3 cellular contexts compared by ENCODE assay signal in genomic region chr16:1458336-1458976, GRCh38.
TF ChIP-seq lines count a peak whose summit lies in the region.

No MANE protein-coding gene starts in this region.

TF ChIP-seq in GM12891, 5 proteins besides CTCF, POLR2A, EP300 and RAD21:
- no peak for TF ChIP-seq TAF1 (IDR thresholded peaks at IDR 0.05; ENCODE audit: low read depth, low read length)
- no peak for TF ChIP-seq POLR2AphosphoS5 (IDR thresholded peaks at IDR 0.05; ENCODE audit: low read depth, low read length)
- no peak for TF ChIP-seq PAX5 (IDR thresholded peaks at IDR 0.05; ENCODE audit: insufficient read depth, low read length, severe bottlenecking)
- no peak for TF ChIP-seq POU2F2 (IDR thresholded peaks at IDR 0.05; ENCODE audit: low read depth, low read length)

TF ChIP-seq in HepG2, 621 proteins besides CTCF, POLR2A, EP300 and RAD21 (continues in another document):
- TF ChIP-seq TBP (CRISPR knock-in tag; IDR thresholded peaks at IDR 0.05) = no peak
- no peak for TF ChIP-seq ARID5B (CRISPR knock-in tag; IDR thresholded peaks at IDR 0.05)
- TF ChIP-seq ZNF263 (CRISPR knock-in tag; IDR thresholded peaks at IDR 0.05) = no peak
- TF ChIP-seq ZNF605 (CRISPR knock-in tag; IDR thresholded peaks at IDR 0.05) = no peak
- no peak for TF ChIP-seq ZNF710 (CRISPR knock-in tag; IDR thresholded peaks at IDR 0.05; ENCODE audit: borderline replicate concordance)
- TF ChIP-seq ERF (CRISPR knock-in tag; IDR thresholded peaks at IDR 0.05) = no peak
- no peak for TF ChIP-seq ZSCAN25 (CRISPR knock-in tag; IDR thresholded peaks at IDR 0.05)
- TF ChIP-seq HNRNPUL1 (IDR thresholded peaks at IDR 0.05; ENCODE audit: low read depth, low read length) = no peak
- no peak for TF ChIP-seq ZNF646 (CRISPR knock-in tag; IDR thresholded peaks at IDR 0.05)
- TF ChIP-seq HOXA3 (CRISPR knock-in tag; IDR thresholded peaks at IDR 0.05) = no peak
- TF ChIP-seq PHF5A (CRISPR knock-in tag; IDR thresholded peaks at IDR 0.05; ENCODE audit: low read depth, unreplicated experiment) = no peak
- no peak for TF ChIP-seq ZNF547 (CRISPR knock-in tag; IDR thresholded peaks at IDR 0.05)

TF ChIP-seq in WTC11, 78 proteins besides CTCF, POLR2A, EP300 and RAD21:
- TF ChIP-seq HMGA2 (CRISPR knock-in tag; IDR thresholded peaks at IDR 0.05) (no peak), CREM (CRISPR knock-in tag; IDR thresholded peaks at IDR 0.05) (no peak), ZMAT4 (CRISPR knock-in tag; IDR thresholded peaks at IDR 0.05) (no peak), ZBTB21 (CRISPR knock-in tag; IDR thresholded peaks at IDR 0.05; ENCODE audit: borderline replicate concordance) (no peak)
